8 cellular contexts compared by ENCODE assay signal in genomic region chr1:93980320-93980744, GRCh38.
DNase-seq lines count a peak whose midpoint lies in the region; ATAC-seq and TF ChIP-seq lines count a peak whose summit lies in the region.

No MANE protein-coding gene starts in this region.

- peaks cover 3% of the 10 kb centered on the region for H3K4me1 Mint-ChIP-seq in endothelial cell (ENCODE audit: unreplicated experiment)
- no peaks in the 10 kb centered on the region for H3K4me1 Mint-ChIP-seq in natural killer cell treated with Interleukin-12 subunit alpha and Interleukin-12 subunit beta and Interleukin-15 and Interleukin-18, amount 100 ng/mL, for 72 hours (ENCODE audit: low read depth in 2 of 2)

- peak; percentile 51 for TF ChIP-seq CTCF in GM12864 (IDR thresholded peaks at IDR 0.05; ENCODE audit: low read depth, low read length, missing control alignments)
- TF ChIP-seq CTCF in endothelial cell (IDR thresholded peaks at IDR 0.05; ENCODE audit: unreplicated experiment) = peak; percentile 56

- H3K4me3 Mint-ChIP-seq in endothelial cell (ENCODE audit: unreplicated experiment) = no peak overlapping the region
- no peak overlapping the region for H3K4me3 Mint-ChIP-seq in natural killer cell treated with Interleukin-12 subunit alpha and Interleukin-12 subunit beta and Interleukin-15 and Interleukin-18, amount 100 ng/mL, for 72 hours

- H3K9me3 Mint-ChIP-seq in endothelial cell (ENCODE audit: unreplicated experiment) = no peaks in the 10 kb centered on the region
- no peaks in the 10 kb centered on the region for H3K9me3 Mint-ChIP-seq in natural killer cell treated with Interleukin-12 subunit alpha and Interleukin-12 subunit beta and Interleukin-15 and Interleukin-18, amount 100 ng/mL, for 72 hours

- no peak overlapping the region for H3K27ac Mint-ChIP-seq in endothelial cell (ENCODE audit: unreplicated experiment)
- H3K27ac Mint-ChIP-seq in natural killer cell treated with Interleukin-12 subunit alpha and Interleukin-12 subunit beta and Interleukin-15 and Interleukin-18, amount 100 ng/mL, for 72 hours = no peak overlapping the region

- peaks cover 3% of the 10 kb centered on the region for H3K36me3 Mint-ChIP-seq in endothelial cell (ENCODE audit: low read depth, unreplicated experiment)
- H3K36me3 Mint-ChIP-seq in natural killer cell treated with Interleukin-12 subunit alpha and Interleukin-12 subunit beta and Interleukin-15 and Interleukin-18, amount 100 ng/mL, for 72 hours = no peaks in the 10 kb centered on the region

- no peaks in the 10 kb centered on the region for H3K27me3 ChIP-seq in rectal smooth muscle tissue (ENCODE audit: control insufficient read depth, insufficient read depth, low read length)

- H3K4me1 ChIP-seq in rectal smooth muscle tissue (ENCODE audit: control insufficient read depth, insufficient read depth, low read length) = peaks cover 13% of the 10 kb centered on the region

- ATAC-seq in natural killer cell treated with Interleukin-12 subunit alpha and Interleukin-12 subunit beta and Interleukin-15 and Interleukin-18, amount 100 ng/mL, for 72 hours = no peak
- ATAC-seq in GM21825 (IDR thresholded peaks at IDR 0.05; ENCODE audit: unreplicated experiment) (no peak), HG02840 (IDR thresholded peaks at IDR 0.05; ENCODE audit: low FRiP score, unreplicated experiment) (no peak)

- DNase-seq in GM12864 (ENCODE audit: low read depth) (no peak), NCI-H510A (lab: John Stamatoyannopoulos, UW) (peak; percentile 22), endothelial cell (ENCODE audit: low spot score) (peak; percentile 42), SIG-M5 (lab: John Stamatoyannopoulos, UW) (no peak)
- no peak for DNase-seq in natural killer cell treated with Interleukin-12 subunit alpha and Interleukin-12 subunit beta and Interleukin-15 and Interleukin-18, amount 100 ng/mL, for 72 hours (ENCODE audit: low spot score)

- H3K9ac ChIP-seq in rectal smooth muscle tissue (ENCODE audit: low read length) = no peak overlapping the region

- no peak overlapping the region for H3K4me3 ChIP-seq in GM12864 (ENCODE audit: low read depth, low read length)
- H3K4me3 ChIP-seq in rectal smooth muscle tissue (ENCODE audit: low read length) = no peak overlapping the region

- peak overlapping the region; percentile 63 for H3K27ac ChIP-seq in rectal smooth muscle tissue (ENCODE audit: low read depth, low read length)

- no peaks in the 10 kb centered on the region for H3K36me3 ChIP-seq in rectal smooth muscle tissue (ENCODE audit: control insufficient read depth, insufficient read depth, low read length)

- peaks cover 4% of the 10 kb centered on the region for H3K27me3 Mint-ChIP-seq in endothelial cell (ENCODE audit: unreplicated experiment)
- H3K27me3 Mint-ChIP-seq in natural killer cell treated with Interleukin-12 subunit alpha and Interleukin-12 subunit beta and Interleukin-15 and Interleukin-18, amount 100 ng/mL, for 72 hours = peaks cover 0 to 3% of the 10 kb centered on the region in 2 donors

Comparison
In these comparisons a context has a peak if more than half of its experiments do, and no peak if none do; other contexts are left out.
1. DNase-seq: peak in NCI-H510A (single experiment) and endothelial cell (single experiment); none in GM12864 (single experiment), natural killer cell treated with Interleukin-12 subunit alpha and Interleukin-12 subunit beta and Interleukin-15 and Interleukin-18, amount 100 ng/mL, for 72 hours (single experiment) and SIG-M5 (single experiment).